In the genomic region with DNA sequence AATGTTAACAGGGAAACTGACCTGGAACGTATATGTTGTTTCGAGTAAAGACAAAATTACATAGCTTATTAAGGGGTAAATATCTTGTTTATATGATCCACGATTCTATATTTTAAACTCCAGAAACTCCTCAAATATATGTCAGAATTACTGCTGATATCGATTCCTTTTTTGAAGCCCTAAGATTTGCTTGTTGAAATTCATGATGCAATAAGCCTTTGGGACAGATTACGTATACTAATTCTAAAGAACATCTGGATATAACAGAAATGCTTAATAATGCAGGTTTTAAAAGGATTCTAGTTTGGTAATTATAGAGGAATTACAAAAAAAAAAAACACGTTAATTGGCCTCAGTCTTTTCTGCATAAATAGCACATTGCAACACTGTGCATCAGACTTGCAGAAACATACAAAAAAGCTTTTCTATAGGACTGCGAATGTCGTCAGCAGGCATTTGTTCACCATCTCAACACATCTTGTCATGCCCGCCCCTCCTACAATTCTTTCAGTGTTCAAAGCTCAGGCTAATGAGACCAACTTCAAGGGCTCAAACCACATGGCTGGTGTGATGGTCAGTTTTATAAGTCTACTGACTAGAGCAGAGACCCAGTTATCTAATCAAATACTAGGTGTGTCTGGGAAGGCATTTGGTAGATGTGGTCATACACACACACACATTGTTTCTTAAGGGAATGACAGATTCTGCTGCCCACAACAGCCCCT, we compare ENCODE assay signal across 2 cellular contexts.
TF ChIP-seq lines count a peak whose summit lies in the region.

No MANE protein-coding gene starts in this region.

TF ChIP-seq in HepG2, 621 proteins besides CTCF, POLR2A, EP300 and RAD21:
- TF ChIP-seq NPAS2 (CRISPR knock-in tag; IDR thresholded peaks at IDR 0.05; ENCODE audit: borderline replicate concordance) (no peak), ZNF607 (CRISPR knock-in tag; IDR thresholded peaks at IDR 0.05; ENCODE audit: borderline replicate concordance) (no peak), BORCS8-MEF2B (CRISPR knock-in tag; IDR thresholded peaks at IDR 0.05) (no peak), ATF7 (IDR thresholded peaks at IDR 0.05) (0 out of 2 replicates have a peak, but pooled peaks have one; percentile 13), ATF7 (CRISPR knock-in tag; IDR thresholded peaks at IDR 0.05) (no peak)

TF ChIP-seq in K562, 482 proteins besides CTCF, POLR2A, EP300 and RAD21:
- TF ChIP-seq, protein P1, sequence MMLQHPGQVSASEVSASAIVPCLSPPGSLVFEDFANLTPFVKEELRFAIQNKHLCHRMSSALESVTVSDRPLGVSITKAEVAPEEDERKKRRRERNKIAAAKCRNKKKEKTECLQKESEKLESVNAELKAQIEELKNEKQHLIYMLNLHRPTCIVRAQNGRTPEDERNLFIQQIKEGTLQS (IDR thresholded peaks at IDR 0.05): peak; percentile 52
- TF ChIP-seq, protein P1 (CRISPR knock-in tag; conservative IDR thresholded peaks at IDR 0.05): no peak
- TF ChIP-seq CEBPG (CRISPR knock-in tag; IDR thresholded peaks at IDR 0.05): no peak
- TF ChIP-seq CEBPG (tag; conservative IDR thresholded peaks at IDR 0.05 in 1 of 2, IDR thresholded peaks at IDR 0.05 in 1 of 2): peak; percentile 30 to 72
- TF ChIP-seq, protein P2, sequence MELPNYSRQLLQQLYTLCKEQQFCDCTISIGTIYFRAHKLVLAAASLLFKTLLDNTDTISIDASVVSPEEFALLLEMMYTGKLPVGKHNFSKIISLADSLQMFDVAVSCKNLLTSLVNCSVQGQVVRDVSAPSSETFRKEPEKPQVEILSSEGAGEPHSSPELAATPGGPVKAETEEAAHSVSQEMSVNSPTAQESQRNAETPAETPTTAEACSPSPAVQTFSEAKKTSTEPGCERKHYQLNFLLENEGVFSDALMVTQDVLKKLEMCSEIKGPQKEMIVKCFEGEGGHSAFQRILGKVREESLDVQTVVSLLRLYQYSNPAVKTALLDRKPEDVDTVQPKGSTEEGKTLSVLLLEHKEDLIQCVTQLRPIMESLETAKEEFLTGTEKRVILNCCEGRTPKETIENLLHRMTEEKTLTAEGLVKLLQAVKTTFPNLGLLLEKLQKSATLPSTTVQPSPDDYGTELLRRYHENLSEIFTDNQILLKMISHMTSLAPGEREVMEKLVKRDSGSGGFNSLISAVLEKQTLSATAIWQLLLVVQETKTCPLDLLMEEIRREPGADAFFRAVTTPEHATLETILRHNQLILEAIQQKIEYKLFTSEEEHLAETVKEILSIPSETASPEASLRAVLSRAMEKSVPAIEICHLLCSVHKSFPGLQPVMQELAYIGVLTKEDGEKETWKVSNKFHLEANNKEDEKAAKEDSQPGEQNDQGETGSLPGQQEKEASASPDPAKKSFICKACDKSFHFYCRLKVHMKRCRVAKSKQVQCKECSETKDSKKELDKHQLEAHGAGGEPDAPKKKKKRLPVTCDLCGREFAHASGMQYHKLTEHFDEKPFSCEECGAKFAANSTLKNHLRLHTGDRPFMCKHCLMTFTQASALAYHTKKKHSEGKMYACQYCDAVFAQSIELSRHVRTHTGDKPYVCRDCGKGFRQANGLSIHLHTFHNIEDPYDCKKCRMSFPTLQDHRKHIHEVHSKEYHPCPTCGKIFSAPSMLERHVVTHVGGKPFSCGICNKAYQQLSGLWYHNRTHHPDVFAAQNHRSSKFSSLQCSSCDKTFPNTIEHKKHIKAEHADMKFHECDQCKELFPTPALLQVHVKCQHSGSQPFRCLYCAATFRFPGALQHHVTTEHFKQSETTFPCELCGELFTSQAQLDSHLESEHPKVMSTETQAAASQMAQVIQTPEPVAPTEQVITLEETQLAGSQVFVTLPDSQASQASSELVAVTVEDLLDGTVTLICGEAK (IDR thresholded peaks at IDR 0.05): no peak
- TF ChIP-seq, protein P2 (CRISPR knock-in tag; IDR thresholded peaks at IDR 0.05): no peak
